ENCODE assay signal across 27 cellular contexts in the genomic region with DNA sequence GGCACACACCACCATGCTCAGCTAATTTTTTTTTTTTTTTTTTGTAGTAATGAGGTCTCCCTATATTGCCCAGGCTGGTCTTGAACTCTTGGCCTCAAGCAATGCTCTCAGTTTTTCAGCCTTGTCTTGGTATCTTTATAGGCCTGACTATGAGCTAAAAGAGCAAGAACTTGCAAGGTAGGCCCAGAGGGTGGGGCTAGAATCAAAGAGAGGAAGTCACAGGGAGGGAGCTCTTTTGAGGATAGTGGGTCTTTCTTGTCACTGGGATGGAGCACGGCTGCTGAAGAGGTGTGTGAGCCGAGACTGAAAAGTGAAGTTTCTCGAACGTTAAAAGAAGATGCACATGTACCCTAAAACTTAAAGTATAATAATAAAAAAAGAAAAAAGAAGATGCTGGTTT.
DNase-seq lines count a peak whose midpoint lies in the region; ATAC-seq and TF ChIP-seq lines count a peak whose summit lies in the region.
"Had no signal": no experiment of that assay in that cellular context is flagged by ENCODE, and none has a peak within 500 bp of the region (broad histone marks: within the 10 kb centered on the region; RNA-seq: fewer than 3 reads in every experiment).

No MANE protein-coding gene starts in this region.

- no peak overlapping the region for H3K56ac ChIP-seq in mesendoderm (ENCODE audit: low read length)

- no peaks in the 10 kb centered on the region for H3K36me3 Mint-ChIP-seq in activated CD8-positive, alpha-beta T cell treated with anti-CD3 and anti-CD28 coated beads, Interleukin-2, amount 10 ng/mL, durations not matched to agents 7 days and 5 days (ENCODE audit: low read depth)
- H3K36me3 Mint-ChIP-seq: activated naive CD4-positive, alpha-beta T cell treated with anti-CD3 and anti-CD28 coated beads, Interleukin-2, amount 10 ng/mL, durations not matched to agents 7 days and 5 days; memory B cell; stimulated activated effector memory CD8-positive, alpha-beta T cell treated with anti-CD3 and anti-CD28 coated beads, Interleukin-12 subunit alpha, Interleukin-12 subunit beta, amount 100 ng/mL, for 72 hours had no signal

- WGBS in mesendoderm (ENCODE audit: extremely low coverage, insufficient coverage, low lambda C conversion rate), result no CpG with 5 or more reads among the region's 4 CpGs

- ATAC-seq in GM19035 (IDR thresholded peaks at IDR 0.05; ENCODE audit: unreplicated experiment), result no peak
- ATAC-seq in activated CD8-positive, alpha-beta T cell treated with anti-CD3 and anti-CD28 coated beads, Interleukin-2, amount 10 ng/mL, durations not matched to agents 7 days and 5 days, result no peak
- ATAC-seq: A549; body of pancreas; left colon; stimulated activated effector memory CD8-positive, alpha-beta T cell treated with anti-CD3 and anti-CD28 coated beads, Interleukin-12 subunit alpha, Interleukin-12 subunit beta, amount 100 ng/mL, for 72 hours had no signal

- no peaks in the 10 kb centered on the region for H3K9me3 Mint-ChIP-seq in activated CD8-positive, alpha-beta T cell treated with anti-CD3 and anti-CD28 coated beads, Interleukin-2, amount 10 ng/mL, durations not matched to agents 7 days and 5 days (ENCODE audit: insufficient read depth)
- H3K9me3 Mint-ChIP-seq: activated CD4-positive, alpha-beta memory T cell treated with anti-CD3 and anti-CD28 coated beads, Interleukin-2, amount 10 ng/mL, durations not matched to agents 7 days and 5 days; memory B cell had no signal

- H3K18ac ChIP-seq in mesendoderm (ENCODE audit: low read length), result no peak overlapping the region

- no peak overlapping the region for H3K4me3 Mint-ChIP-seq in activated CD8-positive, alpha-beta T cell treated with anti-CD3 and anti-CD28 coated beads, Interleukin-2, amount 10 ng/mL, durations not matched to agents 7 days and 5 days
- H3K4me3 Mint-ChIP-seq: activated CD4-positive, alpha-beta memory T cell treated with anti-CD3 and anti-CD28 coated beads, Interleukin-2, amount 10 ng/mL, durations not matched to agents 7 days and 5 days; activated naive CD4-positive, alpha-beta T cell treated with anti-CD3 and anti-CD28 coated beads, Interleukin-2, amount 10 ng/mL, durations not matched to agents 7 days and 5 days; CD4-positive, alpha-beta T cell; memory B cell; nephron progenitor cell; stimulated activated effector memory CD8-positive, alpha-beta T cell treated with anti-CD3 and anti-CD28 coated beads, Interleukin-12 subunit alpha, Interleukin-12 subunit beta, amount 100 ng/mL, for 72 hours had no signal

- H3K4me1 ChIP-seq in mesendoderm (ENCODE audit: control insufficient read depth, low read depth, low read length), result no peaks in the 10 kb centered on the region
- H3K4me1 ChIP-seq: A549, adrenal gland, body of pancreas, SJCRH30, tibial nerve had no signal

- peak; percentile 10 for TF ChIP-seq CTCF in astrocyte of the cerebellum (IDR thresholded peaks at IDR 0.05; ENCODE audit: low read depth, low read length, missing control alignments)

- H3K79me2 ChIP-seq in mesendoderm (ENCODE audit: control insufficient read depth, insufficient read depth, low read length), result no peaks in the 10 kb centered on the region

- POLR2A ChIA-PET in activated CD8-positive, alpha-beta T cell treated with anti-CD3 and anti-CD28 coated beads, Interleukin-2, amount 10 ng/mL, durations not matched to agents 7 days and 5 days (lab: Charles Lee), result no interaction called here

- H3K23ac ChIP-seq in mesendoderm (ENCODE audit: low read length), result no peak overlapping the region

- H3K27me3 Mint-ChIP-seq in activated CD8-positive, alpha-beta T cell treated with anti-CD3 and anti-CD28 coated beads, Interleukin-2, amount 10 ng/mL, durations not matched to agents 7 days and 5 days (ENCODE audit: low read depth), result no peaks in the 10 kb centered on the region
- H3K27me3 Mint-ChIP-seq: activated CD4-positive, alpha-beta memory T cell treated with anti-CD3 and anti-CD28 coated beads, Interleukin-2, amount 10 ng/mL, durations not matched to agents 7 days and 5 days; activated naive CD4-positive, alpha-beta T cell treated with anti-CD3 and anti-CD28 coated beads, Interleukin-2, amount 10 ng/mL, durations not matched to agents 7 days and 5 days; CD4-positive, alpha-beta T cell had no signal

- in situ Hi-C loops in astrocyte of the cerebellum (cut with HindIII; ENCODE audit: low sequenced_read_pairs), result no loop called here

- no peak overlapping the region for H3K4ac ChIP-seq in mesendoderm (ENCODE audit: low read depth, low read length)

- H3K4me3 ChIP-seq in astrocyte of the cerebellum (ENCODE audit: low read depth, low read length) (no peak overlapping the region), mesendoderm (ENCODE audit: low read length) (no peak overlapping the region)
- H3K4me3 ChIP-seq: A549, adrenal gland, body of pancreas, SJCRH30, tibial nerve had no signal

- no peak overlapping the region for H3K27ac Mint-ChIP-seq in activated CD8-positive, alpha-beta T cell treated with anti-CD3 and anti-CD28 coated beads, Interleukin-2, amount 10 ng/mL, durations not matched to agents 7 days and 5 days
- H3K27ac Mint-ChIP-seq: activated CD4-positive, alpha-beta memory T cell treated with anti-CD3 and anti-CD28 coated beads, Interleukin-2, amount 10 ng/mL, durations not matched to agents 7 days and 5 days; activated naive CD4-positive, alpha-beta T cell treated with anti-CD3 and anti-CD28 coated beads, Interleukin-2, amount 10 ng/mL, durations not matched to agents 7 days and 5 days; CD4-positive, alpha-beta T cell; memory B cell; nephron progenitor cell; stimulated activated effector memory CD8-positive, alpha-beta T cell treated with anti-CD3 and anti-CD28 coated beads, Interleukin-12 subunit alpha, Interleukin-12 subunit beta, amount 100 ng/mL, for 72 hours had no signal

- no peak overlapping the region for H2BK15ac ChIP-seq in mesendoderm (replicated peaks; ENCODE audit: low read depth)

- H3K27ac ChIP-seq in mesendoderm (ENCODE audit: low read depth, low read length), result no peak overlapping the region
- H3K27ac ChIP-seq: A549, adrenal gland, body of pancreas, SJCRH30, tibial nerve had no signal

- CTCF ChIA-PET in activated CD8-positive, alpha-beta T cell treated with anti-CD3 and anti-CD28 coated beads, Interleukin-2, amount 10 ng/mL, durations not matched to agents 7 days and 5 days (lab: Charles Lee), result interaction anchor here (0.8 kb wide), 1 partner anchor 90 kb away, joined by 3 read pairs; no protein-coding TSS in a partner anchor

- no peaks in the 10 kb centered on the region for H3K27me3 ChIP-seq in mesendoderm (ENCODE audit: insufficient read depth, low read length, poor library complexity)
- H3K27me3 ChIP-seq: adrenal gland, body of pancreas, SJCRH30, tibial nerve had no signal

- H3K4me1 Mint-ChIP-seq in activated CD8-positive, alpha-beta T cell treated with anti-CD3 and anti-CD28 coated beads, Interleukin-2, amount 10 ng/mL, durations not matched to agents 7 days and 5 days (ENCODE audit: low read depth), result no peaks in the 10 kb centered on the region
- H3K4me1 Mint-ChIP-seq: activated CD4-positive, alpha-beta memory T cell treated with anti-CD3 and anti-CD28 coated beads, Interleukin-2, amount 10 ng/mL, durations not matched to agents 7 days and 5 days; activated naive CD4-positive, alpha-beta T cell treated with anti-CD3 and anti-CD28 coated beads, Interleukin-2, amount 10 ng/mL, durations not matched to agents 7 days and 5 days; memory B cell; nephron progenitor cell; stimulated activated effector memory CD8-positive, alpha-beta T cell treated with anti-CD3 and anti-CD28 coated beads, Interleukin-12 subunit alpha, Interleukin-12 subunit beta, amount 100 ng/mL, for 72 hours had no signal

- H3K36me3 ChIP-seq in mesendoderm (ENCODE audit: control insufficient read depth, insufficient read depth, low read length), result no peaks in the 10 kb centered on the region
- H3K36me3 ChIP-seq: adrenal gland, SJCRH30, tibial nerve had no signal

- H2BK120ac ChIP-seq in mesendoderm (ENCODE audit: low read depth, low read length), result no peak overlapping the region

- H4K8ac ChIP-seq in mesendoderm (ENCODE audit: low read depth, low read length), result no peak overlapping the region

- no peaks in the 10 kb centered on the region for H3K79me1 ChIP-seq in mesendoderm (ENCODE audit: low read length)

- H2AK5ac ChIP-seq in mesendoderm (ENCODE audit: low read length), result no peak overlapping the region

- H3K9ac ChIP-seq in mesendoderm (ENCODE audit: low read length), result no peak overlapping the region

- no peak overlapping the region for H3K4me2 ChIP-seq in mesendoderm (ENCODE audit: low read length)
- H3K4me2 ChIP-seq: A549 had no signal

- no peak overlapping the region for H2BK5ac ChIP-seq in mesendoderm (ENCODE audit: low read length)

- H4K5ac ChIP-seq in mesendoderm (ENCODE audit: low read length), result no peak overlapping the region

- DNase-seq in NCI-H748 (lab: John Stamatoyannopoulos, UW; ENCODE audit: unreplicated experiment), result peak; percentile 40
- no peak for DNase-seq in NCI-H748 treated with DMSO at 0.1 percent for 48 hours (lab: John Stamatoyannopoulos, UW)
- peak; percentile 31 for DNase-seq in NCI-H69 (lab: John Stamatoyannopoulos, UW)
- DNase-seq in astrocyte of the cerebellum (ENCODE audit: low read depth), result no peak
- DNase-seq in mesendoderm, result peak; percentile 70
- DNase-seq in activated effector memory CD4-positive, alpha-beta T cell treated with anti-CD3 and anti-CD28 coated beads, Interleukin-2, amount 50 U/mL, for 16 hours, result no peak
- DNase-seq in activated CD8-positive, alpha-beta T cell treated with anti-CD3 and anti-CD28 coated beads, Interleukin-2, amount 10 ng/mL, durations not matched to agents 7 days and 5 days, result no peak
- DNase-seq: activated CD4-positive, alpha-beta memory T cell treated with anti-CD3 and anti-CD28 coated beads, Interleukin-2, amount 10 ng/mL, durations not matched to agents 7 days and 5 days; activated CD8-positive, alpha-beta memory T cell treated with anti-CD3 and anti-CD28 coated beads, Interleukin-2, amount 50 U/mL, for 48 hours; activated naive CD4-positive, alpha-beta T cell treated with anti-CD3 and anti-CD28 coated beads, Interleukin-2, amount 10 ng/mL, durations not matched to agents 7 days and 5 days; adrenal gland; AML-193; body of pancreas; CD4-positive, alpha-beta T cell; dermis blood vessel endothelial cell; foreskin melanocyte; left colon; NCI-H1092; NCI-H1694; nephron progenitor cell; stimulated activated CD4-positive, alpha-beta T cell treated with anti-CD3 and anti-CD28 coated beads, Interleukin-15, amount 100 ng/mL, for 24 hours had no signal

Comparison
In these comparisons a context has a peak if more than half of its experiments do, and no peak if none do; other contexts are left out.
1. DNase-seq: peak in NCI-H748 (single experiment), NCI-H69 (single experiment) and mesendoderm (single experiment); none in NCI-H748 treated with DMSO at 0.1 percent for 48 hours (single experiment), astrocyte of the cerebellum (single experiment), activated effector memory CD4-positive, alpha-beta T cell treated with anti-CD3 and anti-CD28 coated beads, Interleukin-2, amount 50 U/mL, for 16 hours (single experiment) and activated CD8-positive, alpha-beta T cell treated with anti-CD3 and anti-CD28 coated beads, Interleukin-2, amount 10 ng/mL, durations not matched to agents 7 days and 5 days (single experiment).